ENCODE assay signal across 8 cellular contexts in genomic region chrX:107716045-107716684, GRCh38. TPM values are rescaled to one million over a fixed set of nuclear protein-coding genes. Genes with fewer than 3 reads are reported as not detected.
A peak's percentile ranks its signal among the peaks of the same experiment; 100 is the strongest.
DNase-seq lines count a peak whose midpoint lies in the region; ATAC-seq lines count a peak whose summit lies in the region.

No MANE protein-coding gene starts in this region.

- peaks cover 12% of the 10 kb centered on the region; the same call in 1 of the 2 replicates for H3K36me3 ChIP-seq in ACC112 (ENCODE audit: insufficient read depth, low read length)

- H3K27me3 ChIP-seq in ACC112 (ENCODE audit: insufficient read depth, low read length) (no peaks in the 10 kb centered on the region), right cardiac atrium (ENCODE audit: control insufficient read depth, insufficient read depth) (no peaks in the 10 kb centered on the region)

- 0 to 35% (median 19%) methylated on average over 39 to 52 of the region's 54 CpGs for WGBS in adipose tissue, 3 donors
- WGBS in right cardiac atrium: under 1% methylated on average over 54 of the region's 54 CpGs

- H3K4me3 ChIP-seq in ACC112 (ENCODE audit: low read depth, low read length): peak overlapping the region; percentile 94
- H3K4me3 ChIP-seq in right cardiac atrium (ENCODE audit: low read length): peak overlapping the region; percentile 94

- H2AFZ ChIP-seq in ACC112 (ENCODE audit: low read length, unreplicated experiment): no peak overlapping the region

- intact Hi-C loops in right cardiac atrium (cut with DNase I): loop anchor here in 3 of 4 donors (5.0 kb wide), 2 partner anchors 39 to 61 kb away; partner anchors contain the start of genes NCBP2L (in 2 of the 3) and TSC22D3 (in 2 of the 3)
- intact Hi-C loops in sciatic nerve (cut with DNase I): loop anchor here (10.0 kb wide), 1 partner anchor 51 kb away; no protein-coding TSS in a partner anchor

- DNase-seq in NCI-H146 (lab: John Stamatoyannopoulos, UW) (peak; percentile 34), right cardiac atrium (peak; percentile 22 to 66 (median 66)), sciatic nerve (ENCODE audit: low spot score) (peak; percentile 60), D341Med (ENCODE audit: low spot score) (no peak), middle frontal gyrus (ENCODE audit: extremely low spot score, low spot score) (no peak)

- H3K79me2 ChIP-seq in ACC112 (ENCODE audit: control insufficient read depth, insufficient read depth, low read length, unreplicated experiment): peaks cover 30% of the 10 kb centered on the region

- H3K27ac ChIP-seq in ACC112 (ENCODE audit: low read depth, low read length) (peak overlapping the region; percentile 99), adipose tissue (ENCODE audit: low read depth, low read length) (peak overlapping the region; percentile 98), right cardiac atrium (ENCODE audit: low read length) (peak overlapping the region; percentile 99)

- H3K9me3 ChIP-seq in right cardiac atrium (ENCODE audit: control insufficient read depth, low read length): no peaks in the 10 kb centered on the region

- H3K4me1 ChIP-seq in ACC112 (ENCODE audit: control insufficient read depth, insufficient read depth, low read length, unreplicated experiment) (peaks cover 56% of the 10 kb centered on the region), right cardiac atrium (ENCODE audit: control insufficient read depth, insufficient read depth, low read length) (peaks cover 11% of the 10 kb centered on the region)

- ATAC-seq in GM19025 (IDR thresholded peaks at IDR 0.05; ENCODE audit: low read depth, unreplicated experiment): peak; percentile 32
- ATAC-seq in right cardiac atrium: peak; percentile 18 to 19
- no peak for ATAC-seq in sciatic nerve

RNA-seq across cellular contexts. Expression of gene TSC22D3, which starts 59.4 kb away (rescaled TPM):
- 100 to 1,000 TPM; 139 to 283 (median 171) TPM for polyA plus RNA-seq in adipose tissue
- 100 to 1,000 TPM in 1 of 4 donors, 10 to 100 TPM in 3; 52.6 to 129 (median 71.0) TPM for total RNA-seq in right cardiac atrium
- polyA plus RNA-seq in right cardiac atrium: 104 TPM
- total RNA-seq in sciatic nerve: 93.5 TPM

Comparison
In these comparisons a context has a peak if more than half of its experiments do, and no peak if none do; other contexts are left out.
1. DNase-seq: peak in NCI-H146 (single experiment), right cardiac atrium (3 of 3) and sciatic nerve (single experiment); none in D341Med (single experiment) and middle frontal gyrus (single experiment).
2. Peak in every context shown above with its lines, with median percentiles within 50 percentile points of each other: H3K27ac ChIP-seq.